17 cellular contexts compared by ENCODE assay signal in genomic region chr22:39432361-39432811, GRCh38. TPM values are rescaled to one million over a fixed set of nuclear protein-coding genes. Genes with fewer than 3 reads are reported as not detected.
A peak's percentile ranks its signal among the peaks of the same experiment; 100 is the strongest.
DNase-seq lines count a peak whose midpoint lies in the region; ATAC-seq and TF ChIP-seq lines count a peak whose summit lies in the region.
"Had no signal": no experiment of that assay in that cellular context is flagged by ENCODE, and none has a peak within 500 bp of the region (broad histone marks: within the 10 kb centered on the region; RNA-seq: fewer than 3 reads in every experiment).

No MANE protein-coding gene starts in this region.

- TF ChIP-seq EP300 in tibial nerve (IDR thresholded peaks at IDR 0.05), result no peak

- H3K36me3 ChIP-seq in osteoblast (ENCODE audit: insufficient read depth, low read length) (peaks cover 21% of the 10 kb centered on the region), tibial nerve (peaks cover 0 to 67% (median 3%) of the 10 kb centered on the region in 3 donors)

- H4K20me1 ChIP-seq in osteoblast (ENCODE audit: insufficient read depth, low read length), result no peaks in the 10 kb centered on the region

- H3K4me1 Mint-ChIP-seq in activated CD4-positive, alpha-beta T cell treated with anti-CD3 and anti-CD28 coated beads, Interleukin-2, amount 10 ng/mL, durations not matched to agents 7 days and 5 days, result peaks cover 6% of the 10 kb centered on the region

- TF ChIP-seq CTCF in osteoblast (IDR thresholded peaks at IDR 0.05; ENCODE audit: extremely low read depth, low read depth, low read length) (no peak), tibial nerve (IDR thresholded peaks at IDR 0.05) (no peak)

- no peak overlapping the region for H3K4me2 ChIP-seq in osteoblast (ENCODE audit: insufficient read depth, low read length)

- CTCF ChIA-PET in activated CD4-positive, alpha-beta T cell treated with anti-CD3 and anti-CD28 coated beads, Interleukin-2, amount 10 ng/mL, durations not matched to agents 7 days and 5 days (lab: Charles Lee), result no interaction called here

- peaks cover 15% of the 10 kb centered on the region for H3K4me1 ChIP-seq in osteoblast (ENCODE audit: insufficient read depth, low read length)
- H3K4me1 ChIP-seq in tibial nerve, result peaks cover 0 to 77% (median 43%) of the 10 kb centered on the region in 4 donors

- DNase-seq in activated CD4-positive, alpha-beta T cell treated with anti-CD3 and anti-CD28 coated beads, Interleukin-2, amount 10 ng/mL, durations not matched to agents 7 days and 5 days, result no peak
- no peak for DNase-seq in activated CD4-positive, alpha-beta T cell treated with anti-CD3 and anti-CD28 coated beads for 4 hours
- DNase-seq in epidermal melanocyte (ENCODE audit: insufficient read length, low spot score) (peak; percentile 62), osteoblast (ENCODE audit: insufficient read length, low spot score, missing footprints) (no peak), tibial nerve (ENCODE audit: low spot score in 2 of 2) (no peak), HCEC 1CT (no peak), NCI-H524 treated with DMSO at 0.1 percent for 48 hours (lab: John Stamatoyannopoulos, UW) (no peak)
- DNase-seq: DND-41; naive thymus-derived CD4-positive, alpha-beta T cell; NCI-H510A; PC-3; stimulated activated CD4-positive, alpha-beta T cell treated with anti-CD3 and anti-CD28 coated beads, Interleukin-2, amount 100 ng/mL, for 24 hours; SW 1271; WERI-Rb-1 had no signal

- H3K4me3 ChIP-seq in osteoblast (ENCODE audit: insufficient read depth, low read length) (no peak overlapping the region), tibial nerve (no peak overlapping the region)

- POLR2A ChIA-PET in activated CD4-positive, alpha-beta T cell treated with anti-CD3 and anti-CD28 coated beads, Interleukin-2, amount 10 ng/mL, durations not matched to agents 7 days and 5 days (lab: Charles Lee), result interaction anchor here (0.5 kb wide), 1 partner anchor 20 kb away, joined by 3 read pairs; no protein-coding TSS in a partner anchor

- peaks cover 17% of the 10 kb centered on the region for H3K36me3 Mint-ChIP-seq in activated CD4-positive, alpha-beta T cell treated with anti-CD3 and anti-CD28 coated beads, Interleukin-2, amount 10 ng/mL, durations not matched to agents 7 days and 5 days (ENCODE audit: low read depth)

- H3K27ac Mint-ChIP-seq in activated CD4-positive, alpha-beta T cell treated with anti-CD3 and anti-CD28 coated beads, Interleukin-2, amount 10 ng/mL, durations not matched to agents 7 days and 5 days, result peak overlapping the region; percentile 17

- ATAC-seq in HG02763 (IDR thresholded peaks at IDR 0.05; ENCODE audit: unreplicated experiment), result no peak
- ATAC-seq: naive thymus-derived CD4-positive, alpha-beta T cell; PC-3 had no signal

- H3K4me3 Mint-ChIP-seq in activated CD4-positive, alpha-beta T cell treated with anti-CD3 and anti-CD28 coated beads, Interleukin-2, amount 10 ng/mL, durations not matched to agents 7 days and 5 days, result no peak overlapping the region
- H3K4me3 Mint-ChIP-seq: CD14-positive monocyte; naive thymus-derived CD4-positive, alpha-beta T cell had no signal

- H3K9me3 Mint-ChIP-seq in activated CD4-positive, alpha-beta T cell treated with anti-CD3 and anti-CD28 coated beads, Interleukin-2, amount 10 ng/mL, durations not matched to agents 7 days and 5 days, result no peaks in the 10 kb centered on the region
- H3K9me3 Mint-ChIP-seq: CD14-positive monocyte had no signal

- H3K79me2 ChIP-seq in osteoblast (ENCODE audit: insufficient read depth, low read length), result no peaks in the 10 kb centered on the region

- no peaks in the 10 kb centered on the region for H3K27me3 Mint-ChIP-seq in activated CD4-positive, alpha-beta T cell treated with anti-CD3 and anti-CD28 coated beads, Interleukin-2, amount 10 ng/mL, durations not matched to agents 7 days and 5 days
- H3K27me3 Mint-ChIP-seq: naive thymus-derived CD4-positive, alpha-beta T cell had no signal

- H3K27me3 ChIP-seq in osteoblast (ENCODE audit: insufficient read depth, low read length) (no peaks in the 10 kb centered on the region), tibial nerve (no peaks in the 10 kb centered on the region)

- TF ChIP-seq POLR2A in tibial nerve (IDR thresholded peaks at IDR 0.05), result no peak

- H3K9me3 ChIP-seq in osteoblast (ENCODE audit: low read depth, low read length) (no peaks in the 10 kb centered on the region), tibial nerve (no peaks in the 10 kb centered on the region)

- no peak overlapping the region for H2AFZ ChIP-seq in osteoblast (ENCODE audit: low read length)

- 59 to 69% methylated on average over 10 of the region's 10 CpGs for WGBS in tibial nerve, 2 donors

- peak overlapping the region; percentile 86 for H3K27ac ChIP-seq in osteoblast (ENCODE audit: low read depth, low read length)
- peak overlapping the region; percentile 73 to 96 (median 84) for H3K27ac ChIP-seq in tibial nerve
- H3K27ac ChIP-seq: 22Rv1, WERI-Rb-1 had no signal

RNA-seq across cellular contexts. Expression of gene MGAT3, which starts 24.4 kb away (rescaled TPM):
- 10 to 100 TPM; 12.8 to 15.5 TPM for total RNA-seq in activated CD4-positive, alpha-beta T cell treated with anti-CD3 and anti-CD28 coated beads, Interleukin-2, amount 10 ng/mL, durations not matched to agents 7 days and 5 days
- total RNA-seq in osteoblast (under 0.01 TPM in 1 of 2 replicates, not detected in the other), tibial nerve (10 to 100 TPM; 26.2 to 32.7 (median 32.2) TPM)
- total RNA-seq: PC-3 had no signal

RNA-seq across cellular contexts. Expression of gene TAB1, which starts 32.8 kb away (rescaled TPM):
- total RNA-seq in activated CD4-positive, alpha-beta T cell treated with anti-CD3 and anti-CD28 coated beads, Interleukin-2, amount 10 ng/mL, durations not matched to agents 7 days and 5 days, result 10 to 100 TPM; 36.4 to 40.8 TPM
- total RNA-seq in osteoblast (12.7 TPM in 2 replicates), tibial nerve (10 to 100 TPM; 29.7 to 33.7 (median 32.0) TPM)

Comparison
In these comparisons a context has a peak if more than half of its experiments do, and no peak if none do; other contexts are left out.
1. RNA of gene MGAT3, which starts 24.4 kb away (total RNA-seq): 26.2 to 32.7 TPM in tibial nerve and 12.8 to 15.5 TPM in activated CD4-positive, alpha-beta T cell treated with anti-CD3 and anti-CD28 coated beads, Interleukin-2, amount 10 ng/mL, durations not matched to agents 7 days and 5 days; under 0.01 TPM in osteoblast; every median in the first group is over 10 times any median in the second.